Comparison of ENCODE assay signal across 8 cellular contexts in genomic region chr15:63504247-63504978, GRCh38. TPM values are rescaled to one million over a fixed set of nuclear protein-coding genes. Genes with fewer than 3 reads are reported as not detected.
DNase-seq lines count a peak whose midpoint lies in the region; ATAC-seq and TF ChIP-seq lines count a peak whose summit lies in the region.

TSS of gene USP3 (plus strand) at chr15:63504593. CDS start at chr15:63504740, 147 bp downstream.

- peak within 1 kb of the TSS; percentile 97 for H3K4me3 Mint-ChIP-seq in activated naive CD4-positive, alpha-beta T cell treated with anti-CD3 and anti-CD28 coated beads, Interleukin-2, amount 50 U/mL, for 24 hours

- no peaks in the 10 kb centered on the region for H3K36me3 Mint-ChIP-seq in activated naive CD4-positive, alpha-beta T cell treated with anti-CD3 and anti-CD28 coated beads, Interleukin-2, amount 50 U/mL, for 24 hours

- DNase-seq in GM10248 (ENCODE audit: extremely low spot score) (peak; percentile 91), NCI-H1048 (lab: John Stamatoyannopoulos, UW) (peak; percentile 79), glomerular endothelial cell (ENCODE audit: extremely low read depth, low read depth, low spot score) (no peak), omental fat pad (ENCODE audit: low spot score) (peak; percentile 75)

- POLR2A ChIA-PET in GM10248 (lab: Yijun Ruan, JAX), result interaction anchor here (0.6 to 1.9 kb wide), 7 partner anchors 10 to 89 kb away, joined by 3 to 6 read pairs (median 4); no protein-coding TSS in a partner anchor

- peak within 1 kb of the TSS; percentile 98 for H3K27ac Mint-ChIP-seq in activated naive CD4-positive, alpha-beta T cell treated with anti-CD3 and anti-CD28 coated beads, Interleukin-2, amount 50 U/mL, for 24 hours

- peak; percentile 20 for TF ChIP-seq CTCF in GM10248 (IDR thresholded peaks at IDR 0.05; ENCODE audit: control extremely low read depth, extremely low read depth, low read depth, missing control alignments)
- TF ChIP-seq CTCF in omental fat pad (IDR thresholded peaks at IDR 0.05), result no peak

- H3K9me3 Mint-ChIP-seq in activated naive CD4-positive, alpha-beta T cell treated with anti-CD3 and anti-CD28 coated beads, Interleukin-2, amount 50 U/mL, for 24 hours, result no peaks in the 10 kb centered on the region

- H3K4me1 Mint-ChIP-seq in activated naive CD4-positive, alpha-beta T cell treated with anti-CD3 and anti-CD28 coated beads, Interleukin-2, amount 50 U/mL, for 24 hours, result peaks cover 76% of the 10 kb centered on the region

- H3K27ac ChIP-seq in temporal lobe (ENCODE audit: low read depth, low read length), result peak within 1 kb of the TSS; percentile 73

- ATAC-seq in HG02571 (IDR thresholded peaks at IDR 0.05; ENCODE audit: unreplicated experiment), result peak; percentile 47
- peak; percentile 87 for ATAC-seq in SK-N-SH treated with all-trans-retinoic acid at 6 μM for 48 hours
- ATAC-seq in omental fat pad (ENCODE audit: low FRiP score), result peak; percentile 82

- CTCF ChIA-PET in GM10248 (lab: Yijun Ruan, JAX), result interaction anchor here (1.0 to 4.8 kb wide), 19 partner anchors 9 to 457 kb away, joined by 3 to 37 read pairs (median 5); no protein-coding TSS in a partner anchor

- H3K27me3 Mint-ChIP-seq in activated naive CD4-positive, alpha-beta T cell treated with anti-CD3 and anti-CD28 coated beads, Interleukin-2, amount 50 U/mL, for 24 hours, result no peaks in the 10 kb centered on the region

TF ChIP-seq in SK-N-SH treated with all-trans-retinoic acid at 6 μM for 48 hours, 23 proteins besides CTCF, POLR2A, EP300 and RAD21:
- TF ChIP-seq ZNF8 (CRISPR knock-in tag; IDR thresholded peaks at IDR 0.05), result no peak
- no peak for TF ChIP-seq RARB (CRISPR knock-in tag; IDR thresholded peaks at IDR 0.05)
- no peak for TF ChIP-seq POU6F1 (CRISPR knock-in tag; IDR thresholded peaks at IDR 0.05; ENCODE audit: borderline replicate concordance, low read depth)
- TF ChIP-seq ZNF70 (CRISPR knock-in tag; IDR thresholded peaks at IDR 0.05), result no peak
- no peak for TF ChIP-seq TCF4 (CRISPR knock-in tag; IDR thresholded peaks at IDR 0.05; ENCODE audit: borderline replicate concordance)
- TF ChIP-seq ZFP30 (CRISPR knock-in tag; IDR thresholded peaks at IDR 0.05), result no peak
- TF ChIP-seq ZNF565 (CRISPR knock-in tag; conservative IDR thresholded peaks at IDR 0.05; ENCODE audit: low read depth), result no peak
- no peak for TF ChIP-seq CREB5 (CRISPR knock-in tag; IDR thresholded peaks at IDR 0.05; ENCODE audit: low read depth)
- TF ChIP-seq ZFP3 (CRISPR knock-in tag; IDR thresholded peaks at IDR 0.05), result no peak
- no peak for TF ChIP-seq CSDC2 (CRISPR knock-in tag; IDR thresholded peaks at IDR 0.05)
- TF ChIP-seq PATZ1 (CRISPR knock-in tag; IDR thresholded peaks at IDR 0.05; ENCODE audit: borderline replicate concordance), result no peak
- TF ChIP-seq SNAI2 (CRISPR knock-in tag; IDR thresholded peaks at IDR 0.05), result no peak
- TF ChIP-seq ESRRG (CRISPR knock-in tag; IDR thresholded peaks at IDR 0.05), result no peak
- TF ChIP-seq TSHZ2 (CRISPR knock-in tag; IDR thresholded peaks at IDR 0.05), result no peak

RNA-seq across cellular contexts. Expression of gene USP3, which starts in this region (rescaled TPM):
- total RNA-seq in glomerular endothelial cell (30.6 and 40.0 TPM in 2 replicates), omental fat pad (10 to 100 TPM; 40.4 to 66.2 (median 56.0) TPM), temporal lobe (58.0 TPM)
